Comparison of ENCODE assay signal across 11 cellular contexts in genomic region chr9:115207003-115207837, GRCh38.
DNase-seq lines count a peak whose midpoint lies in the region; ATAC-seq, FAIRE-seq and TF ChIP-seq lines count a peak whose summit lies in the region.
"Had no signal": no experiment of that assay in that cellular context is flagged by ENCODE, and none has a peak within 500 bp of the region (broad histone marks: within the 10 kb centered on the region; RNA-seq: fewer than 3 reads in every experiment).

No MANE protein-coding gene starts in this region.

- no peak overlapping the region for H3K4me3 Mint-ChIP-seq in WTC11

- H3K27ac ChIP-seq in GM12878 (ENCODE audit: control insufficient read depth, insufficient read depth) (peak overlapping the region; percentile 78), suprapubic skin (no peak overlapping the region)

- no TSS peak for BruUV-seq in GM12878 (replicated peaks; lab: Mats Ljungman, UMichigan)

- H3K4me3 ChIP-seq in GM12878 (no peak overlapping the region), suprapubic skin (no peak overlapping the region)
- H3K4me3 ChIP-seq: lung had no signal

- intact Hi-C loops in GM12878 (cut with micrococcal nuclease; ENCODE audit: unreplicated experiment), result loop anchor here (2.0 to 10.0 kb wide), 4 partner anchors 170 to 512 kb away; no protein-coding TSS in a partner anchor

- H3K36me3 Mint-ChIP-seq in WTC11, result no peaks in the 10 kb centered on the region

- 0% methylated on average over 3 of the region's 3 CpGs for WGBS in GM12878 (ENCODE audit: insufficient coverage, insufficient replicate concordance, low lambda C conversion rate, missing lambda C conversion rate)
- WGBS in suprapubic skin, result 58% methylated on average over 3 of the region's 3 CpGs

- no peaks in the 10 kb centered on the region for H3K27me3 ChIP-seq in GM12878 (replicated peaks in 1 of 2; ENCODE audit: control insufficient read depth in 2 of 2, insufficient read depth in 2 of 2, low read length in 1 of 2)
- H3K27me3 ChIP-seq in suprapubic skin, result no peaks in the 10 kb centered on the region

- in situ Hi-C loops in GM12878 (cut with MboI), result no loop called here

- H3K36me3 ChIP-seq in GM12878 (ENCODE audit: control insufficient read depth in 2 of 2, insufficient read depth in 2 of 2, low read length in 1 of 2) (no peaks in the 10 kb centered on the region), suprapubic skin (no peaks in the 10 kb centered on the region)

- TF ChIP-seq POLR2A in GM12878 (IDR thresholded peaks at IDR 0.05; ENCODE audit: low read depth, low read length) (no peak), suprapubic skin (IDR thresholded peaks at IDR 0.05) (no peak)

- no peaks in the 10 kb centered on the region for H4K20me1 ChIP-seq in GM12878 (ENCODE audit: control insufficient read depth, insufficient read depth)

- peak in 1 of 2 experiments; percentile 7; a peak in 1 of 4 replicates for TF ChIP-seq EP300 in GM12878 (IDR thresholded peaks at IDR 0.05; ENCODE audit: borderline replicate concordance in 1 of 2, control insufficient read depth in 1 of 2, low read depth in 2 of 2, low read length in 2 of 2)
- TF ChIP-seq EP300 in suprapubic skin (IDR thresholded peaks at IDR 0.05), result no peak

- no peak overlapping the region for H3K27ac Mint-ChIP-seq in WTC11

- RAD21 ChIA-PET in GM12878 (lab: Charles Lee; ENCODE audit: unreplicated experiment), result interaction anchor here (0.8 to 1.7 kb wide), 4 partner anchors 15 to 218 kb away, joined by 3 to 7 read pairs (median 5); no protein-coding TSS in a partner anchor

- POLR2A ChIA-PET in GM12878 (lab: Charles Lee) (interaction anchor here (2.4 kb wide), 1 partner anchor 16 kb away, joined by 7 read pairs; no protein-coding TSS in a partner anchor), WTC11 (lab: Charles Lee) (interaction anchor here (0.6 kb wide), 1 partner anchor 43 kb away, joined by 3 read pairs; no protein-coding TSS in a partner anchor)

- peak; percentile 47 for FAIRE-seq in GM12878 (lab: Jason Lieb, UNC)

- CTCF ChIA-PET in GM12878 (lab: Yijun Ruan, JAX) (interaction anchor here (1.6 to 1.8 kb wide), 2 partner anchors 12 to 209 kb away, joined by 3 to 4 read pairs; no protein-coding TSS in a partner anchor), WTC11 (lab: Charles Lee) (interaction anchor here (0.5 kb wide), 1 partner anchor 947 kb away, joined by 6 read pairs; the partner anchor contains the start of gene PAPPA)

- peak overlapping the region; percentile 37 for H3K9ac ChIP-seq in GM12878 (ENCODE audit: control insufficient read depth, insufficient read depth, low read length)

- H3K9me3 Mint-ChIP-seq in WTC11, result no peaks in the 10 kb centered on the region

- H3K4me1 Mint-ChIP-seq in WTC11, result peaks cover 11% of the 10 kb centered on the region

- DNase-seq in GM10266 (ENCODE audit: extremely low spot score) (peak; percentile 21), GM12878 (ENCODE audit: low read depth, low spot score) (peak; percentile 72), WTC11 (ENCODE audit: low spot score) (no peak), foreskin melanocyte (no peak), suprapubic skin (ENCODE audit: low spot score in 2 of 2) (no peak)
- DNase-seq in NK-92 treated with Interleukin-12 subunit alpha and Interleukin-12 subunit beta, amount 100 ng/mL, for 24 hours (lab: John Stamatoyannopoulos, UW), result no peak
- DNase-seq: DMS79, NCI-H69 had no signal

- peaks cover 32% of the 10 kb centered on the region for H3K4me1 ChIP-seq in GM12878 (ENCODE audit: control insufficient read depth, insufficient read depth, low read length)
- H3K4me1 ChIP-seq in suprapubic skin, result peaks cover 19% of the 10 kb centered on the region

- SMC1A ChIA-PET in GM12878 (lab: Charles Lee; ENCODE audit: uncharacterized antibody, unreplicated experiment), result interaction anchor here (1.0 to 9.0 kb wide), 5 partner anchors 12 to 217 kb away, joined by 3 to 81 read pairs (median 4); no protein-coding TSS in a partner anchor

- no peaks in the 10 kb centered on the region for H3K79me2 ChIP-seq in GM12878 (ENCODE audit: control insufficient read depth, insufficient read depth, low read length)

- no peaks in the 10 kb centered on the region for H3K9me3 ChIP-seq in GM12878 (replicated peaks; ENCODE audit: control insufficient read depth, insufficient read depth, low read length)
- no peaks in the 10 kb centered on the region for H3K9me3 ChIP-seq in suprapubic skin

- TF ChIP-seq CTCF in GM10266 (IDR thresholded peaks at IDR 0.05; ENCODE audit: control insufficient read depth, insufficient read depth, low read depth, missing control alignments) (no peak), GM12878 (IDR thresholded peaks at IDR 0.05 in 2 of 3, conservative IDR thresholded peaks at IDR 0.05 in 1 of 3; ENCODE audit: control insufficient read depth in 2 of 3, extremely low read depth in 1 of 3, insufficient read depth in 1 of 3, low read depth in 3 of 3, low read length in 3 of 3) (no peak), WTC11 (IDR thresholded peaks at IDR 0.05) (no peak), suprapubic skin (IDR thresholded peaks at IDR 0.05) (no peak)

- TF ChIP-seq RAD21 in GM12878 (IDR thresholded peaks at IDR 0.05; ENCODE audit: insufficient read depth, low read depth, low read length), result no peak

- peak overlapping the region; percentile 53 for H3K4me2 ChIP-seq in GM12878 (ENCODE audit: control insufficient read depth, insufficient read depth)

- ATAC-seq in GM21360 (IDR thresholded peaks at IDR 0.05; ENCODE audit: unreplicated experiment), result peak; percentile 35
- peak; percentile 40 for ATAC-seq in HG03139 (IDR thresholded peaks at IDR 0.05; ENCODE audit: unreplicated experiment)
- ATAC-seq in GM12878, result peak; percentile 54
- ATAC-seq in WTC11, result no peak

- peak overlapping the region; percentile 62 for H2AFZ ChIP-seq in GM12878 (ENCODE audit: control insufficient read depth, low read depth, low read length)

- H3K27me3 Mint-ChIP-seq in WTC11 (ENCODE audit: low read depth), result no peaks in the 10 kb centered on the region

TF ChIP-seq in GM12878, 131 proteins besides CTCF, POLR2A, EP300 and RAD21 (continues in another document):
- TF ChIP-seq IKZF2 (IDR thresholded peaks at IDR 0.05) (peak; percentile 43 to 56; a peak in 2 of 4 replicates), MEF2B (IDR thresholded peaks at IDR 0.05; ENCODE audit: partially characterized antibody, poor library complexity, severe bottlenecking) (peak; percentile 85), CHD2 (IDR thresholded peaks at IDR 0.05; ENCODE audit: borderline replicate concordance, low read depth, low read length) (no peak), NRF1 (conservative IDR thresholded peaks at IDR 0.05; ENCODE audit: low read depth, low read length) (no peak), JUNB (IDR thresholded peaks at IDR 0.05) (peak; percentile 38; the same call in 1 of the 2 replicates), CREB1 (IDR thresholded peaks at IDR 0.05; ENCODE audit: low read depth) (0 out of 2 replicates have a peak, but pooled peaks have one; percentile 12), BCL11A (IDR thresholded peaks at IDR 0.05; ENCODE audit: low read depth, low read length) (0 out of 2 replicates have a peak, but pooled peaks have one; percentile 2), PKNOX1 (IDR thresholded peaks at IDR 0.05) (peak; percentile 72; the same call in 1 of the 2 replicates), HCFC1 (IDR thresholded peaks at IDR 0.05; ENCODE audit: low read length) (no peak), TCF7 (IDR thresholded peaks at IDR 0.05; ENCODE audit: borderline replicate concordance) (no peak), ETV6 (conservative IDR thresholded peaks at IDR 0.05 in 1 of 2, IDR thresholded peaks at IDR 0.05 in 1 of 2; ENCODE audit: borderline replicate concordance in 1 of 2, low read depth in 1 of 2) (0 out of 4 replicates have a peak, but pooled peaks of 1 of the 2 experiments have one; percentile 6)

TF ChIP-seq in WTC11, 78 proteins besides CTCF, POLR2A, EP300 and RAD21 (continues in another document):
- TF ChIP-seq GRHL2 (CRISPR knock-in tag; IDR thresholded peaks at IDR 0.05; ENCODE audit: insufficient replicate concordance, severe bottlenecking) (no peak), ERG (CRISPR knock-in tag; IDR thresholded peaks at IDR 0.05) (no peak), TCF7 (CRISPR knock-in tag; IDR thresholded peaks at IDR 0.05; ENCODE audit: low read depth) (no peak), CDX4 (CRISPR knock-in tag; IDR thresholded peaks at IDR 0.05; ENCODE audit: borderline replicate concordance) (no peak), ZNF671 (CRISPR knock-in tag; IDR thresholded peaks at IDR 0.05) (no peak), KAT7 (CRISPR knock-in tag; IDR thresholded peaks at IDR 0.05; ENCODE audit: borderline replicate concordance) (no peak), GTF2I (CRISPR knock-in tag; conservative IDR thresholded peaks at IDR 0.05) (no peak), JAZF1 (CRISPR knock-in tag; IDR thresholded peaks at IDR 0.05) (no peak), RELA (CRISPR knock-in tag; IDR thresholded peaks at IDR 0.05; ENCODE audit: borderline replicate concordance) (no peak), E2F1 (CRISPR knock-in tag; IDR thresholded peaks at IDR 0.05) (no peak)

Comparison
In these comparisons a context has a peak if more than half of its experiments do, and no peak if none do; other contexts are left out.
1. DNase-seq: peak in GM10266 (single experiment) and GM12878 (single experiment); none in WTC11 (single experiment), foreskin melanocyte (single experiment), NK-92 treated with Interleukin-12 subunit alpha and Interleukin-12 subunit beta, amount 100 ng/mL, for 24 hours (single experiment) and suprapubic skin (0 of 2).